ENCODE assay signal across 1 cellular context in genomic region chr17:38916771-38917170, GRCh38.
TF ChIP-seq lines count a peak whose summit lies in the region.

No MANE protein-coding gene starts in this region.

TF ChIP-seq in IMR-90, 13 proteins besides CTCF, POLR2A, EP300 and RAD21:
- TF ChIP-seq RFX5 (IDR thresholded peaks at IDR 0.05; ENCODE audit: low read depth, low read length) (no peak), MXI1 (IDR thresholded peaks at IDR 0.05; ENCODE audit: borderline replicate concordance, low read depth, low read length) (no peak), ELK1 (IDR thresholded peaks at IDR 0.05; ENCODE audit: borderline replicate concordance, low read depth, low read length) (no peak), RCOR1 (IDR thresholded peaks at IDR 0.05; ENCODE audit: insufficient replicate concordance, low read length) (no peak), MAZ (IDR thresholded peaks at IDR 0.05; ENCODE audit: borderline replicate concordance, low read depth, low read length) (no peak), NFE2L2 (IDR thresholded peaks at IDR 0.05; ENCODE audit: low read depth, low read length) (no peak), USF2 (IDR thresholded peaks at IDR 0.05; ENCODE audit: low read depth, low read length) (no peak), CHD1 (IDR thresholded peaks at IDR 0.05; ENCODE audit: low read depth, low read length) (no peak), FOS (IDR thresholded peaks at IDR 0.05; ENCODE audit: low read depth, low read length) (no peak), MAFK (IDR thresholded peaks at IDR 0.05; ENCODE audit: low read depth, low read length) (no peak), CEBPB (IDR thresholded peaks at IDR 0.05; ENCODE audit: low read depth, low read length) (no peak), SMC3 (IDR thresholded peaks at IDR 0.05; ENCODE audit: low read depth, low read length) (no peak), BHLHE40 (IDR thresholded peaks at IDR 0.05; ENCODE audit: low read depth, low read length) (no peak)
